ENCODE assay signal across 1 cellular context in the genomic region with DNA sequence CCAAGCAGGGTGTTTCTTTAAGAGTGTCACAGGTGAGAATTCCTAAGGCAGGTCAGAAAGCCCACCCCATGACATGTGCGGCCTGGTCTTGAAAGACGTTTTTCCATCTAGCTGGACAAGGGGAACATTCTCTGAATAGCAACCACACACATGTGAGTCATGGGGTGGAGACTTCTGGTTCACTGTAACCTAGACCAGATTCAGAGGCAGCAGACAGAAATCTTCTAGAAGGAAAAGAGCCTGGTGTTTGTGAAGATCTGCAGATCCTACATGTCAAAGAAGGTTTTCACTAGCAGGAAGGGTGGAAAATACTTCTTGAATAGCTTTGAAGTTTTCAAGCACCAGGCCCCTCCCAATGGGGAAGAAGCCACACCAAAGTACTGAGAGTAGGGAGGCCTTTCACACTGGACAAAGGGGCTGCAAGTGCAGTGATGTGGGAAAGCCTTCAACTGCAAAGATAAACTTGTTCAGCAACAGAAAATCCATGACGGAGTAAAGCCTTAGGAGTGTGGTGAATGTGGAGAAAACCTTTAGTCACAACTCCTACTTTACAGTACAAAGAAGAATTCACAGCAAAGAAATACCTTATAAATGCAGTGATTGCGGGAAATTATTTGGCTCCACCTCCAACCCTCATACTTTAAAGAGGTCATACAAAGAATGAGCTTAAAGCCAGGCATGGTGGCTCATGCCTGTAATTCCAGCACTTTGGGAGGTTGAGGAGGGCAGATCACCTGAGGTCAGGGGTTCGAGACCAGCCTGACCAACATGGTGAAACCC.
TF ChIP-seq lines count a peak whose summit lies in the region.

No MANE protein-coding gene starts in this region.

TF ChIP-seq in SK-N-SH, 30 proteins besides CTCF, POLR2A, EP300 and RAD21 (continued from another document):
- TF ChIP-seq, protein P1, sequence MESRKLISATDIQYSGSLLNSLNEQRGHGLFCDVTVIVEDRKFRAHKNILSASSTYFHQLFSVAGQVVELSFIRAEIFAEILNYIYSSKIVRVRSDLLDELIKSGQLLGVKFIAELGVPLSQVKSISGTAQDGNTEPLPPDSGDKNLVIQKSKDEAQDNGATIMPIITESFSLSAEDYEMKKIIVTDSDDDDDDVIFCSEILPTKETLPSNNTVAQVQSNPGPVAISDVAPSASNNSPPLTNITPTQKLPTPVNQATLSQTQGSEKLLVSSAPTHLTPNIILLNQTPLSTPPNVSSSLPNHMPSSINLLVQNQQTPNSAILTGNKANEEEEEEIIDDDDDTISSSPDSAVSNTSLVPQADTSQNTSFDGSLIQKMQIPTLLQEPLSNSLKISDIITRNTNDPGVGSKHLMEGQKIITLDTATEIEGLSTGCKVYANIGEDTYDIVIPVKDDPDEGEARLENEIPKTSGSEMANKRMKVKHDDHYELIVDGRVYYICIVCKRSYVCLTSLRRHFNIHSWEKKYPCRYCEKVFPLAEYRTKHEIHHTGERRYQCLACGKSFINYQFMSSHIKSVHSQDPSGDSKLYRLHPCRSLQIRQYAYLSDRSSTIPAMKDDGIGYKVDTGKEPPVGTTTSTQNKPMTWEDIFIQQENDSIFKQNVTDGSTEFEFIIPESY (IDR thresholded peaks at IDR 0.05; ENCODE audit: borderline replicate concordance, low read depth) = no peak
- no peak for TF ChIP-seq GABPA (IDR thresholded peaks at IDR 0.05; ENCODE audit: low read depth)
- TF ChIP-seq TAF1 (IDR thresholded peaks at IDR 0.05; ENCODE audit: borderline replicate concordance, low read depth, low read length) = no peak
- TF ChIP-seq FOXM1 (IDR thresholded peaks at IDR 0.05; ENCODE audit: low read depth) = no peak
- TF ChIP-seq, protein P2, sequence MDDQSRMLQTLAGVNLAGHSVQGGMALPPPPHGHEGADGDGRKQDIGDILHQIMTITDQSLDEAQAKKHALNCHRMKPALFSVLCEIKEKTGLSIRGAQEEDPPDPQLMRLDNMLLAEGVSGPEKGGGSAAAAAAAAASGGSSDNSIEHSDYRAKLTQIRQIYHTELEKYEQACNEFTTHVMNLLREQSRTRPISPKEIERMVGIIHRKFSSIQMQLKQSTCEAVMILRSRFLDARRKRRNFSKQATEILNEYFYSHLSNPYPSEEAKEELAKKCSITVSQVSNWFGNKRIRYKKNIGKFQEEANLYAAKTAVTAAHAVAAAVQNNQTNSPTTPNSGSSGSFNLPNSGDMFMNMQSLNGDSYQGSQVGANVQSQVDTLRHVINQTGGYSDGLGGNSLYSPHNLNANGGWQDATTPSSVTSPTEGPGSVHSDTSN (IDR thresholded peaks at IDR 0.05) = peak; percentile 38; the same call in 1 of the 2 replicates
- TF ChIP-seq SMC3 (IDR thresholded peaks at IDR 0.05; ENCODE audit: low read depth, low read length) = no peak
- TF ChIP-seq RCOR1 (IDR thresholded peaks at IDR 0.05; ENCODE audit: low read length) = no peak
- no peak for TF ChIP-seq TEAD4 (IDR thresholded peaks at IDR 0.05; ENCODE audit: borderline replicate concordance, insufficient read depth)
- peak; percentile 42; the same call in 1 of the 2 replicates for TF ChIP-seq JUND (IDR thresholded peaks at IDR 0.05)
- TF ChIP-seq RFX5 (IDR thresholded peaks at IDR 0.05; ENCODE audit: low read length) = no peak
- TF ChIP-seq CHD2 (IDR thresholded peaks at IDR 0.05; ENCODE audit: low read length, partially characterized antibody) = no peak
- TF ChIP-seq USF1 (IDR thresholded peaks at IDR 0.05; ENCODE audit: borderline replicate concordance, low read depth) = no peak
- no peak for TF ChIP-seq RXRA (IDR thresholded peaks at IDR 0.05; ENCODE audit: borderline replicate concordance, low read depth)
- TF ChIP-seq FOSL2 (IDR thresholded peaks at IDR 0.05; ENCODE audit: borderline replicate concordance, low read depth) = peak; percentile 42; the same call in 1 of the 2 replicates
- TF ChIP-seq MXI1 (IDR thresholded peaks at IDR 0.05; ENCODE audit: low read depth, low read length) = no peak
- no peak for TF ChIP-seq SIN3A (IDR thresholded peaks at IDR 0.05; ENCODE audit: borderline replicate concordance, low read depth, low read length)
